8 cellular contexts compared by ENCODE assay signal in genomic region chr1:30779294-30780071, GRCh38. TPM values are rescaled to one million over a fixed set of nuclear protein-coding genes. Genes with fewer than 3 reads are reported as not detected.
DNase-seq lines count a peak whose midpoint lies in the region; ATAC-seq and TF ChIP-seq lines count a peak whose summit lies in the region.

No MANE protein-coding gene starts in this region.

- H3K27ac ChIP-seq in 22Rv1, result peak overlapping the region; percentile 33; the same call in 1 of the 2 replicates
- no peak overlapping the region for H3K27ac ChIP-seq in HL-60 (replicated peaks)
- no peak overlapping the region for H3K27ac ChIP-seq in OCI-LY3 (ENCODE audit: low read length)

- H3K27ac Mint-ChIP-seq in natural killer cell, result no peak overlapping the region

- no peaks in the 10 kb centered on the region for H3K36me3 ChIP-seq in OCI-LY3 (replicated peaks; ENCODE audit: low read depth, low read length)

- DNase-seq in HL-60 (ENCODE audit: low read depth in 1 of 2, low spot score in 1 of 2) (peak; percentile 60 to 86), activated T-cell treated with anti-CD3 and anti-CD28 coated beads for 24 hours (ENCODE audit: low read depth) (peak; percentile 90), natural killer cell (peak; percentile 90)
- peak; percentile 73 to 96 (median 88) for DNase-seq in stimulated activated naive CD4-positive, alpha-beta T cell (lab: John Stamatoyannopoulos, UW)

- H3K4me1 ChIP-seq in OCI-LY3 (ENCODE audit: low read length), result peaks cover 51% of the 10 kb centered on the region

- ATAC-seq in esophagus mucosa (peak; percentile 70), natural killer cell (peak; percentile 72 to 84 (median 81))

- H4K20me1 ChIP-seq in OCI-LY3 (ENCODE audit: insufficient read depth, low read length), result no peaks in the 10 kb centered on the region

- H3K27me3 ChIP-seq in HL-60 (ENCODE audit: insufficient read depth, poor library complexity, severe bottlenecking) (no peaks in the 10 kb centered on the region), OCI-LY3 (ENCODE audit: low read depth, low read length) (peaks cover 5% of the 10 kb centered on the region; the same call in 1 of the 2 replicates)

- H3K4me3 ChIP-seq in GM12875 (ENCODE audit: low read depth, low read length) (no peak overlapping the region), HL-60 (replicated peaks; ENCODE audit: insufficient read depth, low read length) (no peak overlapping the region), OCI-LY3 (ENCODE audit: low read length) (peak overlapping the region; percentile 53)

- H3K79me2 ChIP-seq in OCI-LY3 (ENCODE audit: low read length), result no peaks in the 10 kb centered on the region

- no peaks in the 10 kb centered on the region for H3K9me3 ChIP-seq in OCI-LY3 (ENCODE audit: insufficient read depth, low read length)

- H3K9me3 Mint-ChIP-seq in natural killer cell, result no peaks in the 10 kb centered on the region

- 0 out of 2 replicates have a peak overlapping the region, but pooled peaks have one; percentile 24 for H2AFZ ChIP-seq in OCI-LY3 (ENCODE audit: low read depth, low read length)

- intact Hi-C loops in natural killer cell (cut with micrococcal nuclease), result loop anchor here (1.0 kb wide), 1 partner anchor 60 kb away; no protein-coding TSS in a partner anchor

- peak; percentile 94 for TF ChIP-seq CTCF in 22Rv1 (IDR thresholded peaks at IDR 0.05)
- peak; percentile 88 for TF ChIP-seq CTCF in GM12875 (IDR thresholded peaks at IDR 0.05; ENCODE audit: borderline replicate concordance, insufficient read depth, low read depth, low read length)
- peak; percentile 85 for TF ChIP-seq CTCF in HL-60 (IDR thresholded peaks at IDR 0.05; ENCODE audit: insufficient read depth, low read length)
- peak; percentile 75 for TF ChIP-seq CTCF in OCI-LY3 (IDR thresholded peaks at IDR 0.05; ENCODE audit: low read depth, low read length)
- TF ChIP-seq CTCF in natural killer cell (IDR thresholded peaks at IDR 0.05), result peak; percentile 97

- H3K9ac ChIP-seq in OCI-LY3 (ENCODE audit: low read length), result no peak overlapping the region; the same call in 1 of the 2 replicates

- H3K4me3 Mint-ChIP-seq in natural killer cell, result no peak overlapping the region

- peak overlapping the region; percentile 76 for H3K4me2 ChIP-seq in OCI-LY3 (ENCODE audit: low read length)

- no peaks in the 10 kb centered on the region for H3K27me3 Mint-ChIP-seq in natural killer cell (ENCODE audit: low read depth in 2 of 2)

- H3K4me1 Mint-ChIP-seq in natural killer cell, result peaks cover 15 to 18% of the 10 kb centered on the region in 2 donors

- H3K36me3 Mint-ChIP-seq in natural killer cell, result no peaks in the 10 kb centered on the region

RNA-seq across cellular contexts. Expression of gene LAPTM5, which starts 21.9 kb away (rescaled TPM):
- total RNA-seq in esophagus mucosa (9.1 TPM), natural killer cell (100 to 1,000 TPM; 520 to 674 (median 533) TPM)

RNA-seq across cellular contexts. Expression of gene MATN1, which starts 56.1 kb away (rescaled TPM):
- total RNA-seq in esophagus mucosa (not detected), natural killer cell (1 to 10 TPM in 2 of 3 donors, under 1 TPM in 1; 0.93 to 1.7 (median 1.2) TPM)

Comparison
In these comparisons a context has a peak if more than half of its experiments do, and no peak if none do; other contexts are left out.
1. RNA of gene LAPTM5, which starts 21.9 kb away (total RNA-seq): 520 to 674 TPM in natural killer cell; 9.1 TPM in esophagus mucosa (single experiment); every median in the first group is over 10 times any median in the second.
2. Peak in every context shown above with its lines, with median percentiles within 50 percentile points of each other: CTCF ChIP-seq and DNase-seq.